9 cellular contexts compared by ENCODE assay signal in genomic region chr3:125163739-125164601, GRCh38. TPM values are rescaled to one million over a fixed set of nuclear protein-coding genes. Genes with fewer than 3 reads are reported as not detected.
DNase-seq lines count a peak whose midpoint lies in the region; ATAC-seq, FAIRE-seq and TF ChIP-seq lines count a peak whose summit lies in the region.
"Had no signal": no experiment of that assay in that cellular context is flagged by ENCODE, and none has a peak within 500 bp of the region (broad histone marks: within the 10 kb centered on the region; RNA-seq: fewer than 3 reads in every experiment).

No MANE protein-coding gene starts in this region.

- POLR2A ChIA-PET in naive thymus-derived CD8-positive, alpha-beta T cell (lab: Charles Lee) = interaction anchor here (0.5 kb wide), 1 partner anchor 207 kb away, joined by 3 read pairs; no protein-coding TSS in a partner anchor

- peak overlapping the region; percentile 77 for H3K27ac ChIP-seq in Karpas-422 (ENCODE audit: low read length)

- peaks cover 18% of the 10 kb centered on the region for H3K4me1 ChIP-seq in Karpas-422 (ENCODE audit: low read length)

- no peak for ATAC-seq in naive thymus-derived CD8-positive, alpha-beta T cell
- no peak for ATAC-seq in HG03354 (IDR thresholded peaks at IDR 0.05; ENCODE audit: poor library complexity, severe bottlenecking, unreplicated experiment)

- no peak overlapping the region for H3K4me3 Mint-ChIP-seq in osteocyte (ENCODE audit: unreplicated experiment)
- no peak overlapping the region for H3K4me3 Mint-ChIP-seq in naive thymus-derived CD8-positive, alpha-beta T cell

- H3K9me3 ChIP-seq in Karpas-422 (ENCODE audit: low read length) = no peaks in the 10 kb centered on the region

- H4K20me1 ChIP-seq in Karpas-422 (ENCODE audit: insufficient read depth, low read depth, low read length) = no peaks in the 10 kb centered on the region

- H3K4me3 ChIP-seq in Karpas-422 (ENCODE audit: low read length) = peak overlapping the region; percentile 48

- no peaks in the 10 kb centered on the region for H3K36me3 ChIP-seq in Karpas-422 (ENCODE audit: insufficient read depth, low read length)

- DNase-seq in GM12891 (ENCODE audit: insufficient read length, low spot score) = no peak
- DNase-seq in Karpas-422 = peak; percentile 82
- peak; percentile 52 for DNase-seq in dermis blood vessel endothelial cell
- DNase-seq in osteocyte (ENCODE audit: extremely low spot score, unreplicated experiment) = no peak
- no peak for DNase-seq in naive thymus-derived CD8-positive, alpha-beta T cell
- DNase-seq in NCI-H748 (lab: John Stamatoyannopoulos, UW; ENCODE audit: unreplicated experiment) = no peak
- DNase-seq in HK-2 (ENCODE audit: unreplicated experiment) = no peak

- no peaks in the 10 kb centered on the region for H3K9me2 ChIP-seq in Karpas-422 (replicated peaks; ENCODE audit: insufficient read depth, low read length)

- no peaks in the 10 kb centered on the region for H3K9me3 Mint-ChIP-seq in osteocyte (ENCODE audit: unreplicated experiment)
- H3K9me3 Mint-ChIP-seq in naive thymus-derived CD8-positive, alpha-beta T cell = no peaks in the 10 kb centered on the region

- no peaks in the 10 kb centered on the region for H3K36me3 Mint-ChIP-seq in osteocyte (ENCODE audit: unreplicated experiment)
- no peaks in the 10 kb centered on the region for H3K36me3 Mint-ChIP-seq in naive thymus-derived CD8-positive, alpha-beta T cell

- no peak overlapping the region for H3K27ac Mint-ChIP-seq in osteocyte (ENCODE audit: unreplicated experiment)
- no peak overlapping the region for H3K27ac Mint-ChIP-seq in naive thymus-derived CD8-positive, alpha-beta T cell

- peaks cover 10% of the 10 kb centered on the region for H3K4me1 Mint-ChIP-seq in osteocyte (ENCODE audit: unreplicated experiment)
- peaks cover 3 to 10% (median 4%) of the 10 kb centered on the region in 4 donors for H3K4me1 Mint-ChIP-seq in naive thymus-derived CD8-positive, alpha-beta T cell

- FAIRE-seq in GM12891 (lab: Jason Lieb, UNC) = peak; percentile 86
- FAIRE-seq: frontal cortex had no signal

- H3K4me2 ChIP-seq in Karpas-422 (ENCODE audit: low read depth, low read length, poor library complexity, severe bottlenecking) = peak overlapping the region; percentile 76

- TF ChIP-seq POLR2A in GM12891 (IDR thresholded peaks at IDR 0.05; ENCODE audit: low read depth, low read length) = no peak

- H3K9ac ChIP-seq in Karpas-422 (ENCODE audit: low read length) = peak overlapping the region; percentile 63

- peak overlapping the region; percentile 83 for H2AFZ ChIP-seq in Karpas-422 (ENCODE audit: low read length)

- peak; percentile 35 for TF ChIP-seq CTCF in osteocyte (IDR thresholded peaks at IDR 0.05)

- H3K27me3 Mint-ChIP-seq in osteocyte (ENCODE audit: unreplicated experiment) = no peaks in the 10 kb centered on the region
- peaks cover 0 to 3% (median 0%) of the 10 kb centered on the region in 5 donors for H3K27me3 Mint-ChIP-seq in naive thymus-derived CD8-positive, alpha-beta T cell

- no peaks in the 10 kb centered on the region for H3K27me3 ChIP-seq in Karpas-422 (ENCODE audit: low read length)

- H3K79me2 ChIP-seq in Karpas-422 (ENCODE audit: low read length) = no peaks in the 10 kb centered on the region

TF ChIP-seq in GM12891, 5 proteins besides CTCF, POLR2A, EP300 and RAD21:
- TF ChIP-seq TAF1 (IDR thresholded peaks at IDR 0.05; ENCODE audit: low read depth, low read length) (no peak), POLR2AphosphoS5 (IDR thresholded peaks at IDR 0.05; ENCODE audit: low read depth, low read length) (no peak), PAX5 (IDR thresholded peaks at IDR 0.05; ENCODE audit: insufficient read depth, low read length, severe bottlenecking) (no peak), SPI1 (IDR thresholded peaks at IDR 0.05; ENCODE audit: low read depth, low read length) (no peak)

RNA-seq across cellular contexts. Expression of gene SLC12A8, which starts 48.6 kb away (rescaled TPM):
- polyA plus RNA-seq in GM12891 (2012; ENCODE audit: low read depth, missing spikeins) = 76.4 TPM
- total RNA-seq in Karpas-422 (2014; rRNA removed; shearing (Covaris generic); ENCODE audit: low replicate concordance) = 156 and 183 TPM in 2 replicates
- total RNA-seq in dermis blood vessel endothelial cell (0.34 and 0.70 TPM in 2 replicates), osteocyte (2.0 and 3.0 TPM in 2 replicates)
- under 1 TPM; 0.19 to 0.29 TPM for total RNA-seq in naive thymus-derived CD8-positive, alpha-beta T cell
- polyA plus RNA-seq in naive thymus-derived CD8-positive, alpha-beta T cell = not detected

Comparison
In these comparisons a context has a peak if more than half of its experiments do, and no peak if none do; other contexts are left out.
1. DNase-seq: peak in Karpas-422 (single experiment) and dermis blood vessel endothelial cell (single experiment); none in GM12891 (single experiment), osteocyte (single experiment), naive thymus-derived CD8-positive, alpha-beta T cell (0 of 10), NCI-H748 (single experiment) and HK-2 (single experiment).
2. RNA of gene SLC12A8, which starts 48.6 kb away (total RNA-seq): 156 to 183 TPM in Karpas-422; 2.0 to 3.0 TPM in osteocyte, 0.34 to 0.70 TPM in dermis blood vessel endothelial cell and 0.19 to 0.29 TPM in naive thymus-derived CD8-positive, alpha-beta T cell; every median in the first group is over 10 times any median in the second.